In the genomic region with DNA sequence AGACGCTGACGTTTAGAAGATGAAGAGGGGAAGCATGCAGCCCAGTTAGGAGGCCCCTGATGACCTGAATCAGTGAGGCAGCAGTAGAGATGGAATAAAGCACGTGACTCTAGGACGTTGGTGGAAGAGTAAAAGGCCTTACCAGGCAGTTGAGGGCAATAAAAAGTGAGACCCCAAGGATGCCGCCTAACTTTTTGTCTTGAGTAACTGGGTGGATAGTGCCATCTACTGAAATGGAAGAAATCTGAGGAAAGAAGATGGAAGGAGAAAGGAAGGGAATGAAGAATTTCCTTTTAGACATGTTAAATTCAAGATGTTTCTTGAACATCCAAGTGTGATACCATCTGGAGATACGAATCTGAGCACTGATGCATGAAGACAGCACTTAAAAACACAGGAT, we compare ENCODE assay signal across 1 cellular context.
TF ChIP-seq lines count a peak whose summit lies in the region.

No MANE protein-coding gene starts in this region.

TF ChIP-seq in H1, 55 proteins besides CTCF, POLR2A, EP300 and RAD21 (continued from another document):
- TF ChIP-seq CHD7 (IDR thresholded peaks at IDR 0.05; ENCODE audit: insufficient replicate concordance, low read length), result no peak
- no peak for TF ChIP-seq SIX5 (IDR thresholded peaks at IDR 0.05; ENCODE audit: low read depth, low read length)
- TF ChIP-seq RBBP5 (IDR thresholded peaks at IDR 0.05; ENCODE audit: borderline replicate concordance, low read depth, low read length), result no peak
- no peak for TF ChIP-seq GABPA (IDR thresholded peaks at IDR 0.05; ENCODE audit: borderline replicate concordance, insufficient read depth, low read length)
- TF ChIP-seq MAFK (IDR thresholded peaks at IDR 0.05; ENCODE audit: low read depth, low read length), result no peak
- no peak for TF ChIP-seq CBX8 (IDR thresholded peaks at IDR 0.05; ENCODE audit: borderline replicate concordance, low read depth, low read length)
